Comparison of ENCODE assay signal across 19 cellular contexts in genomic region chr5:11247224-11247623, GRCh38.
"Had no signal": no experiment of that assay in that cellular context is flagged by ENCODE, and none has a peak within 500 bp of the region (broad histone marks: within the 10 kb centered on the region; RNA-seq: fewer than 3 reads in every experiment).

No MANE protein-coding gene starts in this region.

- H3K27ac Mint-ChIP-seq: activated naive CD4-positive, alpha-beta T cell treated with anti-CD3 and anti-CD28 coated beads, Interleukin-2, amount 50 U/mL, for 24 hours; activated T-cell treated with anti-CD3 and anti-CD28 coated beads, Interleukin-2, amount 50 U/mL, for 24 hours; dendritic cell treated with granulocyte-macrophage colony-stimulating factor and Interleukin-4, amounts not matched to agents 40 ng/mL and 50 ng/mL, for 4 days; T-helper 2 cell treated with Interferon-gamma antibody and Interleukin-4, amounts not matched to agents 5 μg/mL and 100 μg/mL, for 36 hours had no signal

- H3K9me3 ChIP-seq: body of pancreas, right atrium auricular region had no signal

- H3K36me3 Mint-ChIP-seq: activated naive CD4-positive, alpha-beta T cell treated with anti-CD3 and anti-CD28 coated beads, Interleukin-2, amount 50 U/mL, for 24 hours; naive B cell had no signal

- H3K27me3 ChIP-seq: body of pancreas, right atrium auricular region had no signal

- H3K27ac ChIP-seq: body of pancreas, right atrium auricular region had no signal

- FAIRE-seq: small intestine had no signal

- H3K4me3 Mint-ChIP-seq: activated naive CD4-positive, alpha-beta T cell treated with anti-CD3 and anti-CD28 coated beads, Interleukin-2, amount 50 U/mL, for 24 hours; activated T-cell treated with anti-CD3 and anti-CD28 coated beads, Interleukin-2, amount 50 U/mL, for 24 hours; central memory CD8-positive, alpha-beta T cell; dendritic cell treated with granulocyte-macrophage colony-stimulating factor and Interleukin-4, amounts not matched to agents 40 ng/mL and 50 ng/mL, for 4 days; naive B cell; T-helper 2 cell treated with Interferon-gamma antibody and Interleukin-4, amounts not matched to agents 5 μg/mL and 100 μg/mL, for 36 hours had no signal

- H3K36me3 ChIP-seq: right atrium auricular region had no signal

- DNase-seq: activated CD4-positive, alpha-beta T cell treated with anti-CD3 and anti-CD28 coated beads, Interleukin-2, amount 50 U/mL, for 4 hours; activated CD4-positive, CD25-positive, alpha-beta regulatory T cell treated with anti-CD3 and anti-CD28 coated beads, Interleukin-2, amount 50 U/mL, for 72 hours; activated effector memory CD4-positive, alpha-beta T cell treated with Interleukin-2 at 50 U/mL for 16 hours; activated T-cell treated with anti-CD3 and anti-CD28 coated beads, Interleukin-2, amount 50 U/mL, for 24 hours; amniotic stem cell; body of pancreas; left colon; naive B cell; posterior cingulate gyrus; small intestine; stimulated activated naive CD4-positive, alpha-beta T cell; trophoblast cell had no signal

- H3K4me3 ChIP-seq: body of pancreas, lung, right atrium auricular region had no signal

- H3K4me1 Mint-ChIP-seq: activated naive CD4-positive, alpha-beta T cell treated with anti-CD3 and anti-CD28 coated beads, Interleukin-2, amount 50 U/mL, for 24 hours; central memory CD8-positive, alpha-beta T cell; naive B cell had no signal

- ATAC-seq: body of pancreas, esophagus mucosa, left colon had no signal

- H3K27me3 Mint-ChIP-seq: activated naive CD4-positive, alpha-beta T cell treated with anti-CD3 and anti-CD28 coated beads, Interleukin-2, amount 50 U/mL, for 24 hours; activated T-cell treated with anti-CD3 and anti-CD28 coated beads, Interleukin-2, amount 50 U/mL, for 24 hours; central memory CD8-positive, alpha-beta T cell; dendritic cell treated with granulocyte-macrophage colony-stimulating factor and Interleukin-4, amounts not matched to agents 40 ng/mL and 50 ng/mL, for 4 days had no signal

- H3K9me3 Mint-ChIP-seq: activated naive CD4-positive, alpha-beta T cell treated with anti-CD3 and anti-CD28 coated beads, Interleukin-2, amount 50 U/mL, for 24 hours; activated T-cell treated with anti-CD3 and anti-CD28 coated beads, Interleukin-2, amount 50 U/mL, for 24 hours; dendritic cell treated with granulocyte-macrophage colony-stimulating factor and Interleukin-4, amounts not matched to agents 40 ng/mL and 50 ng/mL, for 4 days; naive B cell; T-helper 2 cell treated with Interferon-gamma antibody and Interleukin-4, amounts not matched to agents 5 μg/mL and 100 μg/mL, for 36 hours had no signal
